8 cellular contexts compared by ENCODE assay signal in genomic region chr15:78437762-78438594, GRCh38. TPM values are rescaled to one million over a fixed set of nuclear protein-coding genes. Genes with fewer than 3 reads are reported as not detected.
DNase-seq lines count a peak whose midpoint lies in the region; ATAC-seq, FAIRE-seq and TF ChIP-seq lines count a peak whose summit lies in the region.

IREB2 (plus strand) TSS chr15:78438216; CDS start chr15:78438338, 122 bp downstream.

- peak within 1 kb of the TSS; percentile 55 for H3K27ac Mint-ChIP-seq in Calu3 (ENCODE audit: unreplicated experiment)

- peaks cover 41% of the 10 kb centered on the region for H3K36me3 Mint-ChIP-seq in Calu3 (ENCODE audit: insufficient read depth, unreplicated experiment)

- peak; percentile 98 for DNase-seq in Calu3
- peak; percentile 96 for DNase-seq in HuH-7 (ENCODE audit: low spot score)
- peak; percentile 97 for DNase-seq in activated CD8-positive, alpha-beta memory T cell treated with anti-CD3 and anti-CD28 coated beads, Interleukin-2, amount 50 U/mL, for 48 hours
- peak; percentile 93 to 95 for DNase-seq in stimulated activated CD8-positive, alpha-beta memory T cell treated with anti-CD3 and anti-CD28 coated beads, Interleukin-15, amount 100 ng/mL, for 4 hours (ENCODE audit: low read depth in 2 of 2)

- peaks cover 14% of the 10 kb centered on the region for H3K4me1 Mint-ChIP-seq in Calu3 (ENCODE audit: low read depth, unreplicated experiment)

- intact Hi-C loops in Calu3 (cut with micrococcal nuclease; ENCODE audit: unreplicated experiment): no loop called here

- WGBS in mesodermal cell (ENCODE audit: insufficient coverage in 2 of 2), 2 experiments: 0% methylated on average over 58 to 64 of the region's 77 CpGs

- ATAC-seq in GM21515 (IDR thresholded peaks at IDR 0.05; ENCODE audit: unreplicated experiment): peak; percentile 75

- H3K4me3 ChIP-seq in OCI-LY3 (ENCODE audit: low read length) (peak within 1 kb of the TSS; percentile 92), mesodermal cell (ENCODE audit: extremely low read depth, insufficient read depth, low read length, poor library complexity, severe bottlenecking) (peak within 1 kb of the TSS; percentile 92)

- no peaks in the 10 kb centered on the region for H3K9me3 ChIP-seq in OCI-LY3 (ENCODE audit: insufficient read depth, low read length)
- no peaks in the 10 kb centered on the region for H3K9me3 ChIP-seq in mesodermal cell (ENCODE audit: control insufficient read depth, low read length)

- H3K79me2 ChIP-seq in OCI-LY3 (ENCODE audit: low read length): peaks cover 55% of the 10 kb centered on the region

- H3K36me3 ChIP-seq in OCI-LY3 (replicated peaks; ENCODE audit: low read depth, low read length) (peaks cover 28% of the 10 kb centered on the region), mesodermal cell (ENCODE audit: control insufficient read depth, insufficient read depth, low read length) (peaks cover 24% of the 10 kb centered on the region)

- TF ChIP-seq CTCF in Calu3 (IDR thresholded peaks at IDR 0.05; ENCODE audit: unreplicated experiment) (no peak), OCI-LY3 (IDR thresholded peaks at IDR 0.05; ENCODE audit: low read depth, low read length) (no peak)

- H3K4me1 ChIP-seq in OCI-LY3 (ENCODE audit: low read length): peaks cover 36% of the 10 kb centered on the region
- H3K4me1 ChIP-seq in mesodermal cell (ENCODE audit: control insufficient read depth, insufficient read depth, low read length, poor library complexity, severe bottlenecking): no peaks in the 10 kb centered on the region

- H3K27me3 ChIP-seq in OCI-LY3 (ENCODE audit: low read depth, low read length): no peaks in the 10 kb centered on the region

- H4K20me1 ChIP-seq in OCI-LY3 (ENCODE audit: insufficient read depth, low read length): peaks cover 6% of the 10 kb centered on the region

- no TSS peak for BruUV-seq in Calu3 (replicated peaks; lab: Mats Ljungman, UMichigan)

- peak within 1 kb of the TSS; percentile 74 for H3K27ac ChIP-seq in OCI-LY3 (ENCODE audit: low read length)
- peak within 1 kb of the TSS; percentile 96 for H3K27ac ChIP-seq in mesodermal cell (ENCODE audit: low read depth, low read length, severe bottlenecking)

- H3K9ac ChIP-seq in OCI-LY3 (ENCODE audit: low read length): peak within 1 kb of the TSS; percentile 97

- peak within 1 kb of the TSS; percentile 68 for H2AFZ ChIP-seq in OCI-LY3 (ENCODE audit: low read depth, low read length)

- H3K4me3 Mint-ChIP-seq in Calu3 (ENCODE audit: low read depth, unreplicated experiment): peak within 1 kb of the TSS; percentile 73

- CTCF ChIA-PET in Calu3 (lab: Charles Lee): interaction anchor here (0.8 to 1.4 kb wide), 4 partner anchors 14 to 128 kb away, joined by 3 to 7 read pairs (median 5); partner anchors contain the start of gene CHRNA5

- peaks cover 8% of the 10 kb centered on the region for H3K27me3 Mint-ChIP-seq in Calu3 (ENCODE audit: unreplicated experiment)

- peak; percentile 95 for FAIRE-seq in endometrium (lab: Jason Lieb, UNC)

- no peaks in the 10 kb centered on the region for H3K9me3 Mint-ChIP-seq in Calu3 (ENCODE audit: low read depth, unreplicated experiment)

- peak within 1 kb of the TSS; percentile 82 for H3K4me2 ChIP-seq in OCI-LY3 (ENCODE audit: low read length)

RNA-seq across cellular contexts. Expression of gene IREB2, which starts in this region (rescaled TPM):
- 83.2 and 84.5 TPM in 2 replicates for total RNA-seq in Calu3 (2022)
- polyA plus RNA-seq in mesodermal cell (2013, experiment 1 of 2): 58.1 TPM
- 51.7 TPM for polyA plus RNA-seq in mesodermal cell (2013, experiment 2 of 2)

Comparison
In these comparisons a context has a peak if more than half of its experiments do, and no peak if none do; other contexts are left out.
1. Peak in every context shown above with its lines: DNase-seq, ATAC-seq, H3K4me3 ChIP-seq and H3K27ac ChIP-seq.